In the genomic region with DNA sequence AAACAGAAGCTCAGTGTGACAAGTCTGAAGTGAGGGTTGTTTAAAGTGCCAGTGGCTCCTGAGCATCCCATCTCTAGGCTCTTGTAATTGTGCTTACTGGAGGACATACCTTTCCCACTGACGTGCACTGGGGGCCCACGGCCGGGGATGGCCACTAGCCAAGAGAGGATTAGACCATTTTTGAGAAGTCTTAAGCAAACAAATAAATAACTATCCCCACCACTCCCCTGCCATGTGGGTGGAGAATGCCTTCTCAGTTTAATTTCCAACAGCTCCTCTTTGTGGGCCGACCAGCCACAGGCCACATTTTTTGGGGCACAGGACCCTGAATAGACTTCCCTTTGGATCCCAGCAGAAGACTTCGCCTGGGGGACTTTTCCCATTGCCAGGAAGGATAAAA, we compare ENCODE assay signal across 20 cellular contexts.
"Had no signal": no experiment of that assay in that cellular context is flagged by ENCODE, and none has a peak within 500 bp of the region (broad histone marks: within the 10 kb centered on the region; RNA-seq: fewer than 3 reads in every experiment).

No MANE protein-coding gene starts in this region.

- H3K27ac ChIP-seq: dorsolateral prefrontal cortex, left ventricle myocardium inferior, lower lobe of right lung, neural progenitor cell, parathyroid adenoma, testis, tibial artery had no signal

- H3K4me1 Mint-ChIP-seq: immature natural killer cell; stimulated activated memory B cell treated with anti-CD40 and anti-IgM and Interleukin-4, amounts not matched to agents 10 μg/mL and 1 μg/mL and 100 μg/mL, for 72 hours had no signal

- H3K27me3 Mint-ChIP-seq: natural killer cell treated with Interleukin-12 subunit alpha and Interleukin-12 subunit beta and Interleukin-15 and Interleukin-18, amount 100 ng/mL, for 72 hours; progenitor cell of endocrine pancreas; stimulated activated memory B cell treated with anti-CD40 and anti-IgM and Interleukin-4, amounts not matched to agents 10 μg/mL and 1 μg/mL and 100 μg/mL, for 72 hours had no signal

- H3K27ac Mint-ChIP-seq: immature natural killer cell; natural killer cell treated with Interleukin-12 subunit alpha and Interleukin-12 subunit beta and Interleukin-15 and Interleukin-18, amount 100 ng/mL, for 72 hours; neural progenitor cell; progenitor cell of endocrine pancreas; stimulated activated memory B cell treated with anti-CD40 and anti-IgM and Interleukin-4, amounts not matched to agents 10 μg/mL and 1 μg/mL and 100 μg/mL, for 72 hours; type B pancreatic cell had no signal

- H3K36me3 Mint-ChIP-seq: natural killer cell treated with Interleukin-12 subunit alpha and Interleukin-12 subunit beta and Interleukin-15 and Interleukin-18, amount 100 ng/mL, for 72 hours; neural progenitor cell; type B pancreatic cell had no signal

- H3K36me3 ChIP-seq: left ventricle myocardium inferior, lower lobe of right lung, neural progenitor cell, tibial artery had no signal

- DNase-seq: dorsolateral prefrontal cortex; effector CD4-positive, alpha-beta T cell; hypothalamus; immature natural killer cell; islet precursor cell; kidney glomerular epithelial cell; left colon; left ventricle myocardium inferior; lower lobe of right lung; stimulated activated CD4-positive, alpha-beta T cell treated with anti-CD3 and anti-CD28 coated beads, Interleukin-4, amount 100 ng/mL, for 4 hours; stimulated activated naive CD8-positive, alpha-beta T cell treated with anti-CD3 and anti-CD28 coated beads, Interleukin-15, Interleukin-2, amounts not matched to agents 100 U/mL and 50 U/mL, for 24 hours; substantia nigra; testis; tibial artery had no signal

- H3K4me3 Mint-ChIP-seq: immature natural killer cell; natural killer cell treated with Interleukin-12 subunit alpha and Interleukin-12 subunit beta and Interleukin-15 and Interleukin-18, amount 100 ng/mL, for 72 hours; neural progenitor cell; stimulated activated memory B cell treated with anti-CD40 and anti-IgM and Interleukin-4, amounts not matched to agents 10 μg/mL and 1 μg/mL and 100 μg/mL, for 72 hours; type B pancreatic cell had no signal

- H3K4me1 ChIP-seq: left ventricle myocardium inferior, lower lobe of right lung, neural progenitor cell, parathyroid adenoma, testis, tibial artery had no signal

- H3K9me3 Mint-ChIP-seq: natural killer cell treated with Interleukin-12 subunit alpha and Interleukin-12 subunit beta and Interleukin-15 and Interleukin-18, amount 100 ng/mL, for 72 hours had no signal

- H3K9me3 ChIP-seq: left ventricle myocardium inferior, lower lobe of right lung, testis had no signal

- H3K4me3 ChIP-seq: dorsolateral prefrontal cortex, left ventricle myocardium inferior, lower lobe of right lung, neural progenitor cell, testis, tibial artery had no signal

- ATAC-seq: left colon; lower lobe of right lung; natural killer cell treated with Interleukin-12 subunit alpha and Interleukin-12 subunit beta and Interleukin-15 and Interleukin-18, amount 100 ng/mL, for 72 hours; stimulated activated memory B cell treated with anti-CD40 and anti-IgM and Interleukin-4, amounts not matched to agents 10 μg/mL and 1 μg/mL and 100 μg/mL, for 72 hours; stimulated activated naive CD8-positive, alpha-beta T cell treated with anti-CD3 and anti-CD28 coated beads, Interleukin-15, Interleukin-2, amounts not matched to agents 100 U/mL and 50 U/mL, for 24 hours had no signal
